In genomic region chr2:10817413-10817812, GRCh38 we compare ENCODE assay signal across 9 cellular contexts. TPM values are rescaled to one million over a fixed set of nuclear protein-coding genes. Genes with fewer than 3 reads are reported as not detected.
DNase-seq lines count a peak whose midpoint lies in the region; ATAC-seq, FAIRE-seq and TF ChIP-seq lines count a peak whose summit lies in the region.
"Had no signal": no experiment of that assay in that cellular context is flagged by ENCODE, and none has a peak within 500 bp of the region (broad histone marks: within the 10 kb centered on the region; RNA-seq: fewer than 3 reads in every experiment).

No MANE protein-coding gene starts in this region.

- no peaks in the 10 kb centered on the region for H3K4me1 Mint-ChIP-seq in CD4-positive, alpha-beta T cell (ENCODE audit: low read depth)
- H3K4me1 Mint-ChIP-seq in H9 (peaks cover 16% of the 10 kb centered on the region in 2 experiments), astrocyte (ENCODE audit: low read depth, unreplicated experiment) (no peaks in the 10 kb centered on the region)

- H2BK5ac ChIP-seq in H9 (ENCODE audit: insufficient read length, low read length), result no peak overlapping the region
- H2BK5ac ChIP-seq in mesenchymal stem cell (ENCODE audit: low read depth, low read length, poor library complexity, severe bottlenecking), result no peak overlapping the region

- intact Hi-C loops in CD4-positive, alpha-beta T cell (cut with DNase I, micrococcal nuclease), result loop anchor here in 1 of 2 experiments (10.0 kb wide), 2 partner anchors 527 to 1393 kb away; partner anchors contain the start of genes CPSF3, ITGB1BP1 and ROCK2
- intact Hi-C loops in HepG2 (cut with micrococcal nuclease; ENCODE audit: unreplicated experiment), result no loop called here
- intact Hi-C loops in left cardiac atrium (cut with DNase I), result no loop called here

- peaks cover 17% of the 10 kb centered on the region for H3K27me3 Mint-ChIP-seq in CD4-positive, alpha-beta T cell
- H3K27me3 Mint-ChIP-seq in H9 (ENCODE audit: low read depth), result peaks cover 5% of the 10 kb centered on the region
- H3K27me3 Mint-ChIP-seq in astrocyte (ENCODE audit: low read depth, unreplicated experiment), result peaks cover 20% of the 10 kb centered on the region

- TF ChIP-seq POLR2A in HepG2 (IDR thresholded peaks at IDR 0.05; ENCODE audit: insufficient read depth in 1 of 2, low read depth in 2 of 2, low read length in 2 of 2), result no peak

- H3K4me3 ChIP-seq in astrocyte (ENCODE audit: insufficient read depth, low read depth, low read length) (no peak overlapping the region), HepG2 (replicated peaks in 1 of 3; ENCODE audit: insufficient read depth in 1 of 3, low read depth in 2 of 3, low read length in 3 of 3) (no peak overlapping the region), mesenchymal stem cell (ENCODE audit: insufficient read depth in 1 of 2, low read depth in 1 of 2, low read length in 2 of 2) (no peak overlapping the region)

- H3K14ac ChIP-seq in H9 (ENCODE audit: insufficient read depth, low read length), result no peak overlapping the region
- no peak overlapping the region for H3K14ac ChIP-seq in mesenchymal stem cell (ENCODE audit: low read length in 2 of 2)

- no peak for ATAC-seq in CD4-positive, alpha-beta T cell (ENCODE audit: poor library complexity)
- ATAC-seq in HepG2, result peak; percentile 68
- ATAC-seq in left cardiac atrium, result no peak

- H2AK5ac ChIP-seq in H9 (ENCODE audit: insufficient read length, low read length) (no peak overlapping the region), mesenchymal stem cell (ENCODE audit: low read length, severe bottlenecking) (no peak overlapping the region)

- no peak overlapping the region for H4K8ac ChIP-seq in H9 (replicated peaks; ENCODE audit: insufficient read length, low read depth, low read length)
- no peak overlapping the region for H4K8ac ChIP-seq in mesenchymal stem cell (ENCODE audit: low read length)

- no peak overlapping the region for H3K56ac ChIP-seq in H9 (ENCODE audit: insufficient read length, low read depth, low read length)

- H4K5ac ChIP-seq in H9 (ENCODE audit: insufficient read length, low read depth, low read length), result no peak overlapping the region

- H3K9me3 Mint-ChIP-seq in CD4-positive, alpha-beta T cell, result no peaks in the 10 kb centered on the region
- H3K9me3 Mint-ChIP-seq in H9 (no peaks in the 10 kb centered on the region), astrocyte (ENCODE audit: unreplicated experiment) (peaks cover 2% of the 10 kb centered on the region)

- no peak overlapping the region for H3T11ph ChIP-seq in H9 (ENCODE audit: low read length)

- DNase-seq in CD4-positive, alpha-beta T cell, result no peak
- DNase-seq in H9, result peak; percentile 80
- no peak for DNase-seq in astrocyte (ENCODE audit: low read depth)
- peak; percentile 54 for DNase-seq in HepG2 (ENCODE audit: low spot score)
- DNase-seq in left cardiac atrium, result no peak
- DNase-seq in inferior parietal cortex (ENCODE audit: extremely low spot score), result no peak
- DNase-seq in mesenchymal stem cell, result no peak
- no peak for DNase-seq in substantia nigra (lab: John Stamatoyannopoulos, UW)
- DNase-seq: SIG-M5 had no signal

- TF ChIP-seq EP300 in HepG2 (IDR thresholded peaks at IDR 0.05; ENCODE audit: low read depth in 2 of 2, low read length in 2 of 2) (no peak), HepG2 (CRISPR knock-in tag; IDR thresholded peaks at IDR 0.05; ENCODE audit: borderline replicate concordance) (no peak)

- H3K79me2 ChIP-seq in H9 (ENCODE audit: insufficient read depth, low read length), result no peaks in the 10 kb centered on the region
- H3K79me2 ChIP-seq in astrocyte (ENCODE audit: insufficient read depth, low read length), result peaks cover under 1% of the 10 kb centered on the region
- H3K79me2 ChIP-seq in HepG2 (ENCODE audit: insufficient read depth, low read length), result peaks cover under 1% of the 10 kb centered on the region

- H2AFZ ChIP-seq in H9 (ENCODE audit: low read length), result no peak overlapping the region
- H2AFZ ChIP-seq in astrocyte (ENCODE audit: low read depth, low read length), result no peak overlapping the region
- no peak overlapping the region for H2AFZ ChIP-seq in HepG2 (ENCODE audit: low read length)
- H2AFZ ChIP-seq in mesenchymal stem cell (ENCODE audit: low read depth, low read length), result no peak overlapping the region

- TF ChIP-seq CTCF in CD4-positive, alpha-beta T cell (IDR thresholded peaks at IDR 0.05), result peak; percentile 28
- TF ChIP-seq CTCF in H9 (conservative IDR thresholded peaks at IDR 0.05), result peak; percentile 75
- TF ChIP-seq CTCF in astrocyte (IDR thresholded peaks at IDR 0.05; ENCODE audit: insufficient read depth, low read depth, low read length), result peak; percentile 49
- peak; percentile 43; the same call in 1 of the 2 replicates for TF ChIP-seq CTCF in HepG2 (CRISPR knock-in tag; IDR thresholded peaks at IDR 0.05)

- H3K18ac ChIP-seq in H9 (ENCODE audit: insufficient read length, low read depth, low read length) (no peak overlapping the region), mesenchymal stem cell (ENCODE audit: low read depth in 1 of 2, low read length in 2 of 2) (no peak overlapping the region)

- peaks cover 3% of the 10 kb centered on the region for H3K23me2 ChIP-seq in H9 (ENCODE audit: insufficient read length, low read depth, low read length, poor library complexity, severe bottlenecking)

- H3K4me1 ChIP-seq in H9 (ENCODE audit: insufficient read depth, low read length) (no peaks in the 10 kb centered on the region; the same call in 1 of the 2 replicates), astrocyte (ENCODE audit: insufficient read depth, low read length) (no peaks in the 10 kb centered on the region), HepG2 (ENCODE audit: insufficient read depth, low read length) (peaks cover 35% of the 10 kb centered on the region), mesenchymal stem cell (ENCODE audit: control insufficient read depth, insufficient read depth, low read depth, low read length) (peaks cover 9% of the 10 kb centered on the region)

- no peak overlapping the region for H3K4me3 Mint-ChIP-seq in CD4-positive, alpha-beta T cell
- H3K4me3 Mint-ChIP-seq in H9 (no peak overlapping the region), astrocyte (ENCODE audit: unreplicated experiment) (no peak overlapping the region)

- no peaks in the 10 kb centered on the region for H3K9me3 ChIP-seq in CD4-positive, alpha-beta T cell (ENCODE audit: control insufficient read depth, low read length)
- no peaks in the 10 kb centered on the region for H3K9me3 ChIP-seq in H9 (ENCODE audit: control insufficient read depth, low read depth, low read length)
- no peaks in the 10 kb centered on the region for H3K9me3 ChIP-seq in astrocyte (ENCODE audit: insufficient read depth, low read depth, low read length)
- no peaks in the 10 kb centered on the region for H3K9me3 ChIP-seq in HepG2 (ENCODE audit: low read length)
- H3K9me3 ChIP-seq in mesenchymal stem cell (ENCODE audit: control insufficient read depth, low read length), result no peaks in the 10 kb centered on the region

- H3K36me3 ChIP-seq in astrocyte (ENCODE audit: insufficient read depth, low read length) (no peaks in the 10 kb centered on the region), HepG2 (replicated peaks in 1 of 2; ENCODE audit: control insufficient read depth in 1 of 2, insufficient read depth in 2 of 2, low read length in 2 of 2) (no peaks in the 10 kb centered on the region), mesenchymal stem cell (ENCODE audit: control insufficient read depth in 1 of 2, insufficient read depth in 2 of 2, low read depth in 1 of 2, low read length in 2 of 2) (no peaks in the 10 kb centered on the region)

- no peak overlapping the region for H2BK20ac ChIP-seq in H9 (ENCODE audit: low read depth, low read length, poor library complexity, severe bottlenecking)

- POLR2A ChIA-PET in CD4-positive, alpha-beta T cell (lab: Charles Lee), result no interaction called here
- POLR2A ChIA-PET in HepG2 (lab: Yijun Ruan, JAX), result no interaction called here

- no peak overlapping the region for H3K9ac ChIP-seq in H9 (ENCODE audit: extremely low read depth, insufficient read length, low read length)
- no peak overlapping the region for H3K9ac ChIP-seq in astrocyte (ENCODE audit: low read length)
- no peak overlapping the region for H3K9ac ChIP-seq in HepG2 (ENCODE audit: insufficient read depth, low read depth, low read length)
- no peak overlapping the region for H3K9ac ChIP-seq in mesenchymal stem cell (ENCODE audit: low read length)

- no peak overlapping the region for H3K4ac ChIP-seq in H9 (ENCODE audit: low read depth, low read length)
- no peak overlapping the region for H3K4ac ChIP-seq in mesenchymal stem cell (ENCODE audit: low read depth in 1 of 2, low read length in 2 of 2)

- H3K27ac Mint-ChIP-seq in CD4-positive, alpha-beta T cell, result no peak overlapping the region
- no peak overlapping the region for H3K27ac Mint-ChIP-seq in H9
- no peak overlapping the region for H3K27ac Mint-ChIP-seq in astrocyte (ENCODE audit: unreplicated experiment)

- no CpG with 5 or more reads among the region's 5 CpGs for WGBS in H9 (ENCODE audit: extremely low coverage, insufficient read length, low lambda C conversion rate)
- 3% methylated on average over 5 of the region's 5 CpGs for WGBS in HepG2 (ENCODE audit: low lambda C conversion rate)
- 39% methylated on average over 5 of the region's 5 CpGs for WGBS in mesenchymal stem cell

- H2BK12ac ChIP-seq in H9 (ENCODE audit: insufficient read length, low read depth, low read length) (no peak overlapping the region), mesenchymal stem cell (ENCODE audit: low read length in 2 of 2) (no peak overlapping the region)

- H2BK15ac ChIP-seq in H9 (ENCODE audit: low read depth, low read length), result no peak overlapping the region
- H2BK15ac ChIP-seq in mesenchymal stem cell (ENCODE audit: low read depth, poor library complexity, severe bottlenecking), result no peak overlapping the region

- in situ Hi-C loops in HepG2 (cut with HindIII; ENCODE audit: extremely low pct_ligation_motif_present, low pct_unique_long_range_greater_than_20kb), result no loop called here

- no peak for TF ChIP-seq RAD21 in HepG2 (CRISPR knock-in tag; IDR thresholded peaks at IDR 0.05)

- H3K27ac ChIP-seq in CD4-positive, alpha-beta T cell (ENCODE audit: low read depth, low read length), result no peak overlapping the region
- H3K27ac ChIP-seq in H9 (ENCODE audit: insufficient read length, low read depth, low read length), result no peak overlapping the region
- no peak overlapping the region for H3K27ac ChIP-seq in astrocyte (ENCODE audit: low read depth, low read length)
- no peak overlapping the region for H3K27ac ChIP-seq in HepG2 (ENCODE audit: extremely low read length, insufficient read depth, low read length)
- no peak overlapping the region for H3K27ac ChIP-seq in mesenchymal stem cell (ENCODE audit: low read length, poor library complexity, severe bottlenecking)
- H3K27ac ChIP-seq in substantia nigra (ENCODE audit: low read depth, low read length, poor library complexity, severe bottlenecking), result no peak overlapping the region

- H2BK120ac ChIP-seq in H9 (ENCODE audit: low read depth, low read length, poor library complexity, severe bottlenecking) (no peak overlapping the region), mesenchymal stem cell (ENCODE audit: low read depth, low read length) (no peak overlapping the region)

- no peaks in the 10 kb centered on the region for H3K36me3 Mint-ChIP-seq in CD4-positive, alpha-beta T cell (ENCODE audit: low read depth)
- no peaks in the 10 kb centered on the region; a peak in 1 of 7 replicates for H3K36me3 Mint-ChIP-seq in H9 (ENCODE audit: insufficient read depth in 1 of 3, low read depth in 3 of 3)
- no peaks in the 10 kb centered on the region for H3K36me3 Mint-ChIP-seq in astrocyte (ENCODE audit: low read depth, unreplicated experiment)

- H4K91ac ChIP-seq in H9 (ENCODE audit: insufficient read length, low read depth, low read length) (no peak overlapping the region), mesenchymal stem cell (ENCODE audit: low read length) (no peak overlapping the region)

- H3K4me2 ChIP-seq in H9 (ENCODE audit: insufficient read depth, insufficient read length, low read length), result no peak overlapping the region
- no peak overlapping the region for H3K4me2 ChIP-seq in astrocyte (ENCODE audit: low read length)
- H3K4me2 ChIP-seq in HepG2 (ENCODE audit: low read depth, low read length), result peak overlapping the region; percentile 42
- no peak overlapping the region for H3K4me2 ChIP-seq in mesenchymal stem cell (ENCODE audit: low read length, poor library complexity, severe bottlenecking)

- CTCF ChIA-PET in CD4-positive, alpha-beta T cell (lab: Charles Lee), result interaction anchor here (0.6 to 2.5 kb wide), 4 partner anchors 15 to 959 kb away, joined by 3 to 8 read pairs (median 4); no protein-coding TSS in a partner anchor
- CTCF ChIA-PET in HepG2 (lab: Yijun Ruan, JAX; ENCODE audit: low intra/inter-chr PET ratio, low total read pairs), result no interaction called here

- H3K79me1 ChIP-seq in H9 (ENCODE audit: insufficient read depth, low read depth, low read length, poor library complexity, severe bottlenecking) (no peaks in the 10 kb centered on the region), mesenchymal stem cell (replicated peaks; ENCODE audit: low read length, poor library complexity, severe bottlenecking) (peaks cover 1% of the 10 kb centered on the region)

- FAIRE-seq in astrocyte (lab: Jason Lieb, UNC) (no peak), HepG2 (lab: Jason Lieb, UNC) (peak; percentile 77)

- no peaks in the 10 kb centered on the region for H3K27me3 ChIP-seq in CD4-positive, alpha-beta T cell (ENCODE audit: control insufficient read depth, insufficient read depth, low read length)
- H3K27me3 ChIP-seq in H9 (ENCODE audit: insufficient read depth, low read length) (no peaks in the 10 kb centered on the region), astrocyte (ENCODE audit: insufficient read depth, low read length) (peaks cover 7% of the 10 kb centered on the region), HepG2 (ENCODE audit: control insufficient read depth in 1 of 2, insufficient read depth in 2 of 2, low read length in 2 of 2) (peaks cover 0 to 49% of the 10 kb centered on the region in 2 experiments; a peak in 3 of 5 replicates), mesenchymal stem cell (ENCODE audit: control insufficient read depth in 1 of 2, insufficient read depth in 1 of 2, low read length in 2 of 2) (peaks cover 32 to 41% of the 10 kb centered on the region in 2 experiments)

- H4K20me1 ChIP-seq in H9 (ENCODE audit: control insufficient read depth, insufficient read depth, insufficient read length) (no peaks in the 10 kb centered on the region), astrocyte (ENCODE audit: insufficient read depth, low read length) (no peaks in the 10 kb centered on the region), HepG2 (ENCODE audit: insufficient read depth, low read length) (no peaks in the 10 kb centered on the region)

- no TSS peak for BruUV-seq in HepG2 (replicated peaks; lab: Mats Ljungman, UMichigan)

- no peak overlapping the region for H3K23ac ChIP-seq in H9 (ENCODE audit: insufficient read length, low read depth, low read length)
- no peak overlapping the region for H3K23ac ChIP-seq in mesenchymal stem cell (ENCODE audit: low read length in 2 of 2)

RNA-seq across cellular contexts. Expression of gene PDIA6, which starts 4.8 kb away (rescaled TPM):
- total RNA-seq in CD4-positive, alpha-beta T cell, result 10 to 100 TPM; 25.5 to 26.3 TPM
- total RNA-seq in H9 (2021) (296 and 301 TPM in 2 replicates), astrocyte (346 and 358 TPM in 2 replicates), HepG2 (2016; rRNA removed; fragmentation: Illumina TruSeq; extraction: Trizol) (318 and 642 TPM in 2 replicates), left cardiac atrium (100 to 1,000 TPM; 149 to 157 TPM)
- total RNA-seq in HepG2 (2016; cell fraction: cytosol; rRNA removed; fragmentation: Illumina TruSeq; extraction: Trizol; ENCODE audit: low read depth), result 56.1 and 61.3 TPM in 2 replicates
- total RNA-seq in HepG2 (2016; cell fraction: insoluble cytoplasmic fraction; rRNA removed; fragmentation: Illumina TruSeq; extraction: Trizol), result 300 and 675 TPM in 2 replicates
- total RNA-seq in HepG2 (2016; cell fraction: membrane; rRNA removed; fragmentation: Illumina TruSeq; extraction: Trizol), result 124 and 135 TPM in 2 replicates
- 502 and 568 TPM in 2 replicates for total RNA-seq in HepG2 (2016; cell fraction: nucleus; rRNA removed; fragmentation: Illumina TruSeq; extraction: Trizol)
- 418 and 586 TPM in 2 replicates for polyA plus RNA-seq in HepG2 (2011; rRNA removed)
- 484 and 553 TPM in 2 replicates for polyA plus RNA-seq in HepG2 (2011; cell fraction: cytosol; rRNA removed)
- polyA plus RNA-seq in HepG2 (2011; cell fraction: nucleus; rRNA removed), result 135 and 158 TPM in 2 replicates
- polyA plus RNA-seq in HepG2 (2012), result 484 and 600 TPM in 2 replicates
- 61.3 and 65.3 TPM in 2 replicates for polyA plus RNA-seq in HepG2 (2016; cell fraction: cytosol; fragmentation: Illumina TruSeq; extraction: Trizol; ENCODE audit: low read depth)
- polyA plus RNA-seq in HepG2 (2016; cell fraction: insoluble cytoplasmic fraction; fragmentation: Illumina TruSeq; extraction: Trizol; ENCODE audit: low read depth), result 289 and 301 TPM in 2 replicates
- polyA plus RNA-seq in HepG2 (2016; cell fraction: membrane; fragmentation: Illumina TruSeq; extraction: Trizol; ENCODE audit: low read depth), result 102 and 106 TPM in 2 replicates
- polyA plus RNA-seq in HepG2 (2016; cell fraction: nucleus; fragmentation: Illumina TruSeq; extraction: Trizol; ENCODE audit: insufficient read depth, low read depth), result 690 and 757 TPM in 2 replicates
- polyA minus RNA-seq in HepG2 (2011; rRNA and poly(A)+ RNA removed; ENCODE audit: low replicate concordance), result 87.6 and 158 TPM in 2 replicates
- 230 and 245 TPM in 2 replicates for polyA minus RNA-seq in HepG2 (2011; cell fraction: cytosol; rRNA and poly(A)+ RNA removed)
- 115 and 127 TPM in 2 replicates for polyA minus RNA-seq in HepG2 (2011; cell fraction: nucleus; rRNA and poly(A)+ RNA removed)
- polyA plus RNA-seq in mesenchymal stem cell (2013, experiment 1 of 2), result 406 TPM
- 415 TPM for polyA plus RNA-seq in mesenchymal stem cell (2013, experiment 2 of 2)

Comparison
In these comparisons a context has a peak if more than half of its experiments do, and no peak if none do; other contexts are left out.
1. DNase-seq: peak in H9 (single experiment) and HepG2 (single experiment); none in CD4-positive, alpha-beta T cell (0 of 10), astrocyte (single experiment), left cardiac atrium (single experiment), inferior parietal cortex (single experiment), mesenchymal stem cell (single experiment) and substantia nigra (0 of 49).
2. Peak in every context shown above with its lines, with median percentiles within 50 percentile points of each other: CTCF ChIP-seq.